In the genomic region with DNA sequence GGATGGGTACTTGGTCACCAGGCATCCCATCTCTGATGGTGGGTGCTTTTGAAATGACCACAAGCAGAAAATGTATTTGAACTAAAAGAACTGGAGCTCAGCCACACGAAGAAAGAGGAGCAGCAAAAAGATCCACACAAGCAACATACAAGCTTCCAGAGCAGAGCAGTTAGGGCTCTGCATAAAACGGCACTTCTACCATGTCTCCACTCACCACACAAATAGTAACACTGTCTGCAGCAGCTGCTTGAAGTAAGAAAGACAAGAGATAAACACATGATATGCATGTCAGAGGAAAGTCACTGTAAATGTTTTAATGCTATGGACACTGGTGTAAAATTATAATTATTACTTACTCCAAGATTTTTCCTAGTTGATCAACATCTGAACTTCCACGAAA, we compare ENCODE assay signal across 1 cellular context.
TF ChIP-seq lines count a peak whose summit lies in the region.

No MANE protein-coding gene starts in this region.

TF ChIP-seq in GM12878, 131 proteins besides CTCF, POLR2A, EP300 and RAD21 (continued from another document):
- TF ChIP-seq, protein P1, sequence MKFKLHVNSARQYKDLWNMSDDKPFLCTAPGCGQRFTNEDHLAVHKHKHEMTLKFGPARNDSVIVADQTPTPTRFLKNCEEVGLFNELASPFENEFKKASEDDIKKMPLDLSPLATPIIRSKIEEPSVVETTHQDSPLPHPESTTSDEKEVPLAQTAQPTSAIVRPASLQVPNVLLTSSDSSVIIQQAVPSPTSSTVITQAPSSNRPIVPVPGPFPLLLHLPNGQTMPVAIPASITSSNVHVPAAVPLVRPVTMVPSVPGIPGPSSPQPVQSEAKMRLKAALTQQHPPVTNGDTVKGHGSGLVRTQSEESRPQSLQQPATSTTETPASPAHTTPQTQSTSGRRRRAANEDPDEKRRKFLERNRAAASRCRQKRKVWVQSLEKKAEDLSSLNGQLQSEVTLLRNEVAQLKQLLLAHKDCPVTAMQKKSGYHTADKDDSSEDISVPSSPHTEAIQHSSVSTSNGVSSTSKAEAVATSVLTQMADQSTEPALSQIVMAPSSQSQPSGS (IDR thresholded peaks at IDR 0.05; ENCODE audit: low read length) = no peak
- TF ChIP-seq FOXK2 (IDR thresholded peaks at IDR 0.05) = no peak
- TF ChIP-seq ZNF622 (IDR thresholded peaks at IDR 0.05) = no peak
- TF ChIP-seq RBBP5 (conservative IDR thresholded peaks at IDR 0.05) = no peak
